In the genomic region with DNA sequence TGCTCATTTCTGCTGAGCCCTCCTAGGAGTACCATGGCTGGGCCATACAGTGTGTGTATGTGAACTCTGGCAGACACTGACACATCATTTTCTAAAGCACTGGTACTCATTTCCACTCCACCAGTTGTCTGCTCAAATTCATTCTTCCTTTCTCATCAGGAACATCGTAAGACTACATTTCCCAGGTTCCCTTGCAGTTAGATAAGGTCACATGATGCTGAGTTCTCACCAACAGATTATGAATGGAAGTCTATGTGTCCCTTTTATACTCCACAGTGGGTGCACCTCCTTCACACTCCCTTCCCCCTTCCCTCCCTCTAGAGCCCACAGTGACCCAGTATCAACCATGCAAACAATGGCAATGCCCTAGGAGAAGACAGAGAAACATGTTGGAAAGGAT, we compare ENCODE assay signal across 24 cellular contexts. TPM values are rescaled to one million over a fixed set of nuclear protein-coding genes. Genes with fewer than 3 reads are reported as not detected.
DNase-seq lines count a peak whose midpoint lies in the region; ATAC-seq and TF ChIP-seq lines count a peak whose summit lies in the region.
"Had no signal": no experiment of that assay in that cellular context is flagged by ENCODE, and none has a peak within 500 bp of the region (broad histone marks: within the 10 kb centered on the region; RNA-seq: fewer than 3 reads in every experiment).

No MANE protein-coding gene starts in this region.

- DNase-seq in NCI-H82 (lab: John Stamatoyannopoulos, UW) (peak; percentile 54), NCI-H82 treated with DMSO at 0.1 percent for 48 hours (lab: John Stamatoyannopoulos, UW; ENCODE audit: unreplicated experiment) (no peak), WTC11 (ENCODE audit: low spot score) (no peak), iris pigment epithelial cell (ENCODE audit: low read depth) (peak; percentile 11), AG08396 (ENCODE audit: low spot score) (no peak), nephron progenitor cell (no peak)
- no peak for DNase-seq in stimulated activated CD4-positive, alpha-beta T cell treated with anti-CD3 and anti-CD28 coated beads, Interleukin-1b, Interleukin-23, amount 100 ng/mL, for 48 hours
- DNase-seq: BE2C; Calu3; CD8-positive, alpha-beta memory T cell; DMS153; DND-41; GM23248; NCI-H1105 treated with DMSO at 0.1 percent for 48 hours; NCI-H146; NCI-H1930; NCI-H446; NCI-H524 treated with DMSO at 0.1 percent for 48 hours; NCI-H774; SHP77; T-helper 17 cell had no signal

- no peaks in the 10 kb centered on the region for H3K9me3 Mint-ChIP-seq in WTC11
- no peaks in the 10 kb centered on the region for H3K9me3 Mint-ChIP-seq in nephron progenitor cell
- H3K9me3 Mint-ChIP-seq: CD8-positive, alpha-beta memory T cell had no signal

- H3K36me3 Mint-ChIP-seq in WTC11 (no peaks in the 10 kb centered on the region), nephron progenitor cell (ENCODE audit: low read depth) (no peaks in the 10 kb centered on the region)
- H3K36me3 Mint-ChIP-seq: CD14-positive monocyte had no signal

- no peak for TF ChIP-seq CTCF in WTC11 (IDR thresholded peaks at IDR 0.05)
- TF ChIP-seq CTCF in nephron progenitor cell (IDR thresholded peaks at IDR 0.05): no peak

- no peak for TF ChIP-seq RAD21 in Ishikawa (IDR thresholded peaks at IDR 0.05; ENCODE audit: low read depth)

- peak; percentile 46; the same call in 1 of the 2 replicates for ATAC-seq in WTC11
- ATAC-seq: Panc1, T-helper 17 cell had no signal

- POLR2A ChIA-PET in WTC11 (lab: Charles Lee): no interaction called here

- CTCF ChIA-PET in WTC11 (lab: Charles Lee): interaction anchor here (0.6 to 4.0 kb wide), 3 partner anchors 11 to 357 kb away, joined by 3 to 18 read pairs (median 3); no protein-coding TSS in a partner anchor

- no peak overlapping the region for H3K4me3 Mint-ChIP-seq in WTC11
- no peak overlapping the region for H3K4me3 Mint-ChIP-seq in nephron progenitor cell
- H3K4me3 Mint-ChIP-seq: CD14-positive monocyte; CD8-positive, alpha-beta memory T cell; T-helper 17 cell had no signal

- TF ChIP-seq EP300 in Ishikawa (IDR thresholded peaks at IDR 0.05; ENCODE audit: borderline replicate concordance): no peak

- H3K27ac Mint-ChIP-seq in WTC11: no peak overlapping the region
- no peak overlapping the region for H3K27ac Mint-ChIP-seq in nephron progenitor cell
- H3K27ac Mint-ChIP-seq: CD14-positive monocyte; CD8-positive, alpha-beta memory T cell; T-helper 17 cell had no signal

- peaks cover 18% of the 10 kb centered on the region for H3K27me3 Mint-ChIP-seq in WTC11 (ENCODE audit: low read depth)
- peaks cover 60% of the 10 kb centered on the region for H3K27me3 Mint-ChIP-seq in nephron progenitor cell (ENCODE audit: low read depth, poor library complexity)

- H3K4me1 Mint-ChIP-seq in WTC11 (no peaks in the 10 kb centered on the region), nephron progenitor cell (no peaks in the 10 kb centered on the region)
- H3K4me1 Mint-ChIP-seq: CD14-positive monocyte; CD8-positive, alpha-beta memory T cell; T-helper 17 cell had no signal

TF ChIP-seq in Ishikawa, 13 proteins besides CTCF, POLR2A, EP300 and RAD21:
- TF ChIP-seq, protein P1, sequence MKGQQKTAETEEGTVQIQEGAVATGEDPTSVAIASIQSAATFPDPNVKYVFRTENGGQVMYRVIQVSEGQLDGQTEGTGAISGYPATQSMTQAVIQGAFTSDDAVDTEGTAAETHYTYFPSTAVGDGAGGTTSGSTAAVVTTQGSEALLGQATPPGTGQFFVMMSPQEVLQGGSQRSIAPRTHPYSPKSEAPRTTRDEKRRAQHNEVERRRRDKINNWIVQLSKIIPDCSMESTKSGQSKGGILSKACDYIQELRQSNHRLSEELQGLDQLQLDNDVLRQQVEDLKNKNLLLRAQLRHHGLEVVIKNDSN (IDR thresholded peaks at IDR 0.05): peak; percentile 90
- TF ChIP-seq CREB1 (IDR thresholded peaks at IDR 0.05; ENCODE audit: low read depth): no peak

TF ChIP-seq in WTC11, 78 proteins besides CTCF, POLR2A, EP300 and RAD21:
- TF ChIP-seq, protein P1 (CRISPR knock-in tag; IDR thresholded peaks at IDR 0.05): peak; percentile 94
- no peak for TF ChIP-seq ZNF671 (CRISPR knock-in tag; IDR thresholded peaks at IDR 0.05)
- TF ChIP-seq, protein P2, sequence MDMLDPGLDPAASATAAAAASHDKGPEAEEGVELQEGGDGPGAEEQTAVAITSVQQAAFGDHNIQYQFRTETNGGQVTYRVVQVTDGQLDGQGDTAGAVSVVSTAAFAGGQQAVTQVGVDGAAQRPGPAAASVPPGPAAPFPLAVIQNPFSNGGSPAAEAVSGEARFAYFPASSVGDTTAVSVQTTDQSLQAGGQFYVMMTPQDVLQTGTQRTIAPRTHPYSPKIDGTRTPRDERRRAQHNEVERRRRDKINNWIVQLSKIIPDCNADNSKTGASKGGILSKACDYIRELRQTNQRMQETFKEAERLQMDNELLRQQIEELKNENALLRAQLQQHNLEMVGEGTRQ (CRISPR knock-in tag; IDR thresholded peaks at IDR 0.05): peak; percentile 95

RNA-seq across cellular contexts. Expression of a gene that starts 38.3 kb away (rescaled TPM):
- total RNA-seq in WTC11 (2021): 0.24 to 0.73 TPM (median 0.37 TPM) in 3 replicates
- total RNA-seq: Calu3; CD8-positive, alpha-beta memory T cell; GM23248; T-helper 17 cell had no signal

Comparison
In these comparisons a context has a peak if more than half of its experiments do, and no peak if none do; other contexts are left out.
1. DNase-seq: peak in NCI-H82 (single experiment) and iris pigment epithelial cell (single experiment); none in NCI-H82 treated with DMSO at 0.1 percent for 48 hours (single experiment), WTC11 (single experiment), stimulated activated CD4-positive, alpha-beta T cell treated with anti-CD3 and anti-CD28 coated beads, Interleukin-1b, Interleukin-23, amount 100 ng/mL, for 48 hours (single experiment), AG08396 (single experiment) and nephron progenitor cell (single experiment).